ENCODE assay signal across 5 cellular contexts in genomic region chr17:7091311-7092020, GRCh38. TPM values are rescaled to one million over a fixed set of nuclear protein-coding genes. Genes with fewer than 3 reads are reported as not detected.
"Had no signal": no experiment of that assay in that cellular context is flagged by ENCODE, and none has a peak within 500 bp of the region (broad histone marks: within the 10 kb centered on the region; RNA-seq: fewer than 3 reads in every experiment).

No MANE protein-coding gene starts in this region.

RNA-seq across cellular contexts. Expression of gene CLEC10A, which starts 11.4 kb away (rescaled TPM):
- total RNA-seq: activated naive CD4-positive, alpha-beta T cell treated with anti-CD3 and anti-CD28 coated beads for 36 hours; smooth muscle cell; T-helper 2 cell treated with Interferon-gamma antibody and Interleukin-4, amounts not matched to agents 100 ng/mL and 5 ng/mL, for 36 hours had no signal

RNA-seq across cellular contexts. Expression of gene ASGR2, which starts 23.2 kb away (rescaled TPM):
- total RNA-seq: activated naive CD4-positive, alpha-beta T cell treated with anti-CD3 and anti-CD28 coated beads for 36 hours; body of pancreas; dermis blood vessel endothelial cell; smooth muscle cell; T-helper 2 cell treated with Interferon-gamma antibody and Interleukin-4, amounts not matched to agents 100 ng/mL and 5 ng/mL, for 36 hours had no signal
